ENCODE assay signal across 23 cellular contexts in genomic region chr5:112472614-112473013, GRCh38. TPM values are rescaled to one million over a fixed set of nuclear protein-coding genes. Genes with fewer than 3 reads are reported as not detected.
"Had no signal": no experiment of that assay in that cellular context is flagged by ENCODE, and none has a peak within 500 bp of the region (broad histone marks: within the 10 kb centered on the region; RNA-seq: fewer than 3 reads in every experiment).

No MANE protein-coding gene starts in this region.

- DNase-seq: IMR-90; Karpas-422; KG1; MG63; NCI-H1092 treated with DMSO at 0.1 percent for 48 hours; NCI-H1436; NCI-H187; NCI-H2029; NCI-H2081 treated with DMSO at 0.1 percent for 48 hours; NCI-H2171; NCI-H226; NCI-H446; NCI-H510A; NCI-H524 treated with DMSO at 0.1 percent for 48 hours; NCI-H774; NK-92 treated with Interleukin-12 subunit alpha and Interleukin-12 subunit beta, amount 100 ng/mL, for 24 hours; PC-3; SHP77; SK-N-SH had no signal

- H3K27me3 ChIP-seq: MG63 had no signal

- H3K4me3 ChIP-seq: MG63 had no signal

- ATAC-seq: HepG2, Panc1, PC-3 had no signal

- H3K4me2 ChIP-seq: SK-N-SH had no signal

- H3K9me2 ChIP-seq: SK-N-SH had no signal

- H3K27ac ChIP-seq: RWPE1 had no signal

- H3K9me3 ChIP-seq: MG63, SK-N-SH had no signal

- H3K36me3 ChIP-seq: MG63 had no signal

RNA-seq across cellular contexts. Expression of gene EPB41L4A, which starts 53.5 kb away (rescaled TPM):
- total RNA-seq: HT1080, PC-3 had no signal
- polyA plus RNA-seq: HepG2 had no signal
